Comparison of ENCODE assay signal across 14 cellular contexts in genomic region chr7:480531-481218, GRCh38. TPM values are rescaled to one million over a fixed set of nuclear protein-coding genes. Genes with fewer than 3 reads are reported as not detected.
DNase-seq lines count a peak whose midpoint lies in the region; ATAC-seq and TF ChIP-seq lines count a peak whose summit lies in the region.
"Had no signal": no experiment of that assay in that cellular context is flagged by ENCODE, and none has a peak within 500 bp of the region (broad histone marks: within the 10 kb centered on the region; RNA-seq: fewer than 3 reads in every experiment).

No MANE protein-coding gene starts in this region.

- 42 to 45% methylated on average over 14 of the region's 14 CpGs for WGBS in heart right ventricle, 2 donors

- H3K27ac ChIP-seq in heart right ventricle = no peak overlapping the region

- peaks cover 0 to 39% (median 23%) of the 10 kb centered on the region in 7 donors for H3K27me3 ChIP-seq in heart right ventricle

- intact Hi-C loops in heart right ventricle (cut with DNase I) = no loop called here
- intact Hi-C loops in posterior cingulate gyrus (cut with DNase I) = no loop called here

- peaks cover 0 to 13% (median 0%) of the 10 kb centered on the region in 9 donors for H3K4me1 ChIP-seq in heart right ventricle

- ATAC-seq in heart right ventricle = peak in 7 of 8 donors; percentile 16 to 41 (median 33)
- ATAC-seq: activated T-helper 17 cell treated with anti-CD3 and anti-CD28 coated beads, Interleukin-2, amount 50 U/mL, for 72 hours had no signal

- TF ChIP-seq CTCF in heart right ventricle (IDR thresholded peaks at IDR 0.05) = no peak

- no peaks in the 10 kb centered on the region for H3K9me3 ChIP-seq in heart right ventricle

- no peak overlapping the region for H3K4me3 ChIP-seq in heart right ventricle

- DNase-seq in NCI-H1092 treated with DMSO at 0.1 percent for 48 hours (lab: John Stamatoyannopoulos, UW) (peak; percentile 12), NCI-H1092 (lab: John Stamatoyannopoulos, UW) (no peak), OCI-M1 (lab: John Stamatoyannopoulos, UW) (peak; percentile 79), heart right ventricle (no peak), posterior cingulate gyrus (peak in 6 of 10 donors; percentile 6 to 85 (median 32)), NCI-H1105 (lab: John Stamatoyannopoulos, UW) (no peak), NCI-H510A treated with DMSO at 0.1 percent for 48 hours (lab: John Stamatoyannopoulos, UW) (no peak), HT-29 (ENCODE audit: low spot score) (no peak)
- DNase-seq: endodermal cell, foreskin melanocyte, NCI-H1694 treated with DMSO at 0.1 percent for 48 hours, NCI-H69, SW 1271 had no signal

- H3K36me3 ChIP-seq in heart right ventricle = no peaks in the 10 kb centered on the region

RNA-seq across cellular contexts. Expression of gene PDGFA, which starts 39.0 kb away (rescaled TPM):
- total RNA-seq in heart right ventricle = 10 to 100 TPM; 16.7 to 38.5 (median 27.9) TPM
- polyA plus RNA-seq in heart right ventricle = 10 to 100 TPM; 14.3 to 18.3 TPM
- total RNA-seq in HT-29 (2014; rRNA removed; shearing (Covaris generic)) = 15.8 and 17.3 TPM in 2 replicates

Comparison
In these comparisons a context has a peak if more than half of its experiments do, and no peak if none do; other contexts are left out.
1. DNase-seq: peak in NCI-H1092 treated with DMSO at 0.1 percent for 48 hours (single experiment), OCI-M1 (single experiment) and posterior cingulate gyrus (6 of 10); none in NCI-H1092 (single experiment), heart right ventricle (0 of 2), NCI-H1105 (single experiment), NCI-H510A treated with DMSO at 0.1 percent for 48 hours (single experiment) and HT-29 (single experiment).